Comparison of ENCODE assay signal across 7 cellular contexts in genomic region chr19:39969681-39970423, GRCh38. TPM values are rescaled to one million over a fixed set of nuclear protein-coding genes. Genes with fewer than 3 reads are reported as not detected.
DNase-seq lines count a peak whose midpoint lies in the region; ATAC-seq and TF ChIP-seq lines count a peak whose summit lies in the region.

No MANE protein-coding gene starts in this region.

- intact Hi-C loops in IMR-90 (cut with micrococcal nuclease) = loop anchor here (1.0 to 2.0 kb wide), 2 partner anchors 123 to 177 kb away; partner anchors contain the start of gene FBL
- intact Hi-C loops in activated T-helper 1 cell treated with anti-CD3 and anti-CD28 coated beads, Interleukin-12 subunit alpha, Interleukin-12 subunit beta, Interleukin-2, Interleukin-4 antibody, amounts not matched to agents 30 ng/mL and 10 ng/mL and 1 ng/mL, durations not matched to agents 14 hours and 24 hours and 36 hours (cut with micrococcal nuclease) = loop anchor here (1.0 to 10.0 kb wide), 10 partner anchors 10 to 1891 kb away; partner anchors contain the start of genes MAP3K10, MED29, PAF1 and RPS19

- H3K9ac ChIP-seq in IMR-90 (ENCODE audit: low read depth, low read length) = peak overlapping the region; percentile 71
- H3K9ac ChIP-seq in iPS-18a (ENCODE audit: low read length) = peak overlapping the region; percentile 87

- no peaks in the 10 kb centered on the region for H3K9me3 Mint-ChIP-seq in activated T-helper 1 cell treated with anti-CD3 and anti-CD28 coated beads, Interleukin-12 subunit alpha, Interleukin-12 subunit beta, Interleukin-2, Interleukin-4 antibody, amounts not matched to agents 30 ng/mL and 10 ng/mL and 1 ng/mL, durations not matched to agents 14 hours and 24 hours and 36 hours
- no peaks in the 10 kb centered on the region for H3K9me3 Mint-ChIP-seq in stimulated activated naive CD8-positive, alpha-beta T cell treated with anti-CD3 and anti-CD28 coated beads, Interleukin-15, Interleukin-2, amounts not matched to agents 100 ng/mL and 50 ng/mL, for 24 hours

- H2BK20ac ChIP-seq in IMR-90 (ENCODE audit: low read depth, low read length) = no peak overlapping the region

- peak overlapping the region; percentile 78 for H4K91ac ChIP-seq in IMR-90 (ENCODE audit: insufficient read depth, low read depth, low read length)

- ATAC-seq in IMR-90 (ENCODE audit: low read depth) (no peak), HG02884 (IDR thresholded peaks at IDR 0.05; ENCODE audit: unreplicated experiment) (no peak)

- peak overlapping the region; percentile 97 for H2AK9ac ChIP-seq in IMR-90 (replicated peaks; ENCODE audit: low read depth, low read length, poor library complexity)

- H3K4me3 ChIP-seq in IMR-90 (ENCODE audit: insufficient read depth, low read depth, low read length) (peak overlapping the region; percentile 62), iPS-18a (ENCODE audit: low read length) (peak overlapping the region; percentile 95)

- TF ChIP-seq POLR2A in IMR-90 (IDR thresholded peaks at IDR 0.05; ENCODE audit: low read depth, low read length) = no peak

- peak overlapping the region; percentile 82 for H3K4ac ChIP-seq in IMR-90 (ENCODE audit: low read depth, low read length)

- peak overlapping the region; percentile 95 for H3K4me3 Mint-ChIP-seq in activated T-helper 1 cell treated with anti-CD3 and anti-CD28 coated beads, Interleukin-12 subunit alpha, Interleukin-12 subunit beta, Interleukin-2, Interleukin-4 antibody, amounts not matched to agents 30 ng/mL and 10 ng/mL and 1 ng/mL, durations not matched to agents 14 hours and 24 hours and 36 hours
- peak overlapping the region; percentile 97 for H3K4me3 Mint-ChIP-seq in stimulated activated naive CD8-positive, alpha-beta T cell treated with anti-CD3 and anti-CD28 coated beads, Interleukin-15, Interleukin-2, amounts not matched to agents 100 ng/mL and 50 ng/mL, for 24 hours

- peak overlapping the region; percentile 47 for H2BK5ac ChIP-seq in IMR-90 (ENCODE audit: low read depth, low read length, poor library complexity, severe bottlenecking)

- no peak for TF ChIP-seq CTCF in IMR-90 (conservative IDR thresholded peaks at IDR 0.05; ENCODE audit: low read depth, low read length)

- H3K23ac ChIP-seq in IMR-90 (ENCODE audit: low read depth, low read length) = peak overlapping the region; percentile 70

- H3K27me3 ChIP-seq in IMR-90 (ENCODE audit: control insufficient read depth, insufficient read depth, low read length) (no peaks in the 10 kb centered on the region), iPS-18a (ENCODE audit: control insufficient read depth, insufficient read depth, low read length) (no peaks in the 10 kb centered on the region)

- dilution Hi-C loops in IMR-90 (cut with HindIII; ENCODE audit: low sequenced_read_pairs, unreplicated experiment) = no loop called here

- H4K20me1 ChIP-seq in IMR-90 (ENCODE audit: insufficient read depth, low read length) = peaks cover 4% of the 10 kb centered on the region; the same call in 1 of the 2 replicates

- peak overlapping the region; percentile 97 for H3K27ac Mint-ChIP-seq in activated T-helper 1 cell treated with anti-CD3 and anti-CD28 coated beads, Interleukin-12 subunit alpha, Interleukin-12 subunit beta, Interleukin-2, Interleukin-4 antibody, amounts not matched to agents 30 ng/mL and 10 ng/mL and 1 ng/mL, durations not matched to agents 14 hours and 24 hours and 36 hours
- H3K27ac Mint-ChIP-seq in stimulated activated naive CD8-positive, alpha-beta T cell treated with anti-CD3 and anti-CD28 coated beads, Interleukin-15, Interleukin-2, amounts not matched to agents 100 ng/mL and 50 ng/mL, for 24 hours = peak overlapping the region; percentile 99

- peak overlapping the region; percentile 66 for H3K27ac ChIP-seq in IMR-90 (ENCODE audit: insufficient read depth, low read length)
- H3K27ac ChIP-seq in iPS-18a (ENCODE audit: low read length) = no peak overlapping the region

- H2AK5ac ChIP-seq in IMR-90 (ENCODE audit: low read depth, low read length) = peak overlapping the region; percentile 22

- H3K36me3 Mint-ChIP-seq in activated T-helper 1 cell treated with anti-CD3 and anti-CD28 coated beads, Interleukin-12 subunit alpha, Interleukin-12 subunit beta, Interleukin-2, Interleukin-4 antibody, amounts not matched to agents 30 ng/mL and 10 ng/mL and 1 ng/mL, durations not matched to agents 14 hours and 24 hours and 36 hours (ENCODE audit: low read depth) = peaks cover 37% of the 10 kb centered on the region
- H3K36me3 Mint-ChIP-seq in stimulated activated naive CD8-positive, alpha-beta T cell treated with anti-CD3 and anti-CD28 coated beads, Interleukin-15, Interleukin-2, amounts not matched to agents 100 ng/mL and 50 ng/mL, for 24 hours (ENCODE audit: low read depth) = peaks cover 47% of the 10 kb centered on the region

- H3K36me3 ChIP-seq in IMR-90 (ENCODE audit: control insufficient read depth, insufficient read depth, low read length) (peaks cover 22% of the 10 kb centered on the region), iPS-18a (ENCODE audit: control insufficient read depth, low read depth, low read length) (peaks cover 22% of the 10 kb centered on the region)

- H2AFZ ChIP-seq in IMR-90 (replicated peaks; ENCODE audit: low read length, poor library complexity) = peak overlapping the region; percentile 97

- H4K5ac ChIP-seq in IMR-90 (ENCODE audit: low read depth, low read length) = peak overlapping the region; percentile 73

- no peak overlapping the region for H3K18ac ChIP-seq in IMR-90 (ENCODE audit: low read depth, low read length)

- H3K14ac ChIP-seq in IMR-90 (replicated peaks; ENCODE audit: low read depth, low read length) = peak overlapping the region; percentile 88

- no peak overlapping the region for H2BK120ac ChIP-seq in IMR-90 (ENCODE audit: low read depth, low read length)

- WGBS in IMR-90 (ENCODE audit: extremely low coverage in 2 of 2, insufficient read length in 1 of 2), 2 experiments = 28% methylated on average over 2 of the region's 13 CpGs; no CpG with 5 or more reads in 1 of the 2 experiments

- H2BK15ac ChIP-seq in IMR-90 (ENCODE audit: low read depth, low read length) = no peak overlapping the region

- H3K9me3 ChIP-seq in IMR-90 (ENCODE audit: control insufficient read depth, insufficient read depth, low read length) = no peaks in the 10 kb centered on the region
- no peaks in the 10 kb centered on the region for H3K9me3 ChIP-seq in iPS-18a (ENCODE audit: control insufficient read depth, low read depth, low read length)

- CTCF ChIA-PET in IMR-90 (lab: Yijun Ruan, JAX) = interaction anchor here (0.6 to 1.9 kb wide), 7 partner anchors 16 to 1852 kb away, joined by 3 to 17 read pairs (median 4); partner anchors contain the start of genes FBL and ZNF546

- H3K56ac ChIP-seq in IMR-90 (ENCODE audit: extremely low read depth, insufficient read depth, low read length) = peak overlapping the region; percentile 33

- no TSS peak for BruUV-seq in IMR-90 (replicated peaks; lab: Mats Ljungman, UMichigan)

- peak overlapping the region; percentile 14 to 87 for H4K8ac ChIP-seq in IMR-90 (ENCODE audit: low read depth in 2 of 2, low read length in 2 of 2)

- H3K27me3 Mint-ChIP-seq in activated T-helper 1 cell treated with anti-CD3 and anti-CD28 coated beads, Interleukin-12 subunit alpha, Interleukin-12 subunit beta, Interleukin-2, Interleukin-4 antibody, amounts not matched to agents 30 ng/mL and 10 ng/mL and 1 ng/mL, durations not matched to agents 14 hours and 24 hours and 36 hours (ENCODE audit: insufficient read depth) = no peaks in the 10 kb centered on the region
- H3K27me3 Mint-ChIP-seq in stimulated activated naive CD8-positive, alpha-beta T cell treated with anti-CD3 and anti-CD28 coated beads, Interleukin-15, Interleukin-2, amounts not matched to agents 100 ng/mL and 50 ng/mL, for 24 hours = no peaks in the 10 kb centered on the region

- no peaks in the 10 kb centered on the region for H3K9me1 ChIP-seq in IMR-90 (ENCODE audit: insufficient read depth, low read length)

- H3K4me1 ChIP-seq in IMR-90 (ENCODE audit: control insufficient read depth, insufficient read depth, low read length) = peaks cover 2% of the 10 kb centered on the region; the same call in 1 of the 2 replicates
- no peaks in the 10 kb centered on the region for H3K4me1 ChIP-seq in iPS-18a (ENCODE audit: control insufficient read depth, low read depth, low read length)

- no peak for TF ChIP-seq RAD21 in IMR-90 (IDR thresholded peaks at IDR 0.05; ENCODE audit: low read length)

- peak overlapping the region; percentile 95 for H3K4me2 ChIP-seq in IMR-90 (ENCODE audit: low read depth, low read length)

- in situ Hi-C loops in IMR-90 (cut with MboI; ENCODE audit: low sequenced_read_pairs) = loop anchor here (5.0 kb wide), 1 partner anchor 178 kb away; no protein-coding TSS in a partner anchor

- POLR2A ChIA-PET in IMR-90 (lab: Charles Lee; ENCODE audit: unreplicated experiment) = no interaction called here

- DNase-seq in IMR-90 (no peak), NCI-H187 (lab: John Stamatoyannopoulos, UW) (no peak), C1 segment of cervical spinal cord (lab: John Stamatoyannopoulos, UW) (no peak)
- peak; percentile 16 for DNase-seq in activated T-helper 1 cell treated with anti-CD3 and anti-CD28 coated beads, Interleukin-12 subunit alpha, Interleukin-12 subunit beta, Interleukin-2, Interleukin-4 antibody, amounts not matched to agents 30 ng/mL and 10 ng/mL and 1 ng/mL, durations not matched to agents 14 hours and 24 hours and 36 hours (ENCODE audit: low spot score)

- H3K79me1 ChIP-seq in IMR-90 (ENCODE audit: low read depth in 1 of 2, low read length in 2 of 2) = peaks cover 14 to 40% of the 10 kb centered on the region in 2 experiments

- H3K4me1 Mint-ChIP-seq in activated T-helper 1 cell treated with anti-CD3 and anti-CD28 coated beads, Interleukin-12 subunit alpha, Interleukin-12 subunit beta, Interleukin-2, Interleukin-4 antibody, amounts not matched to agents 30 ng/mL and 10 ng/mL and 1 ng/mL, durations not matched to agents 14 hours and 24 hours and 36 hours (ENCODE audit: low read depth) = peaks cover 48% of the 10 kb centered on the region
- H3K4me1 Mint-ChIP-seq in stimulated activated naive CD8-positive, alpha-beta T cell treated with anti-CD3 and anti-CD28 coated beads, Interleukin-15, Interleukin-2, amounts not matched to agents 100 ng/mL and 50 ng/mL, for 24 hours (ENCODE audit: low read depth) = peaks cover 48% of the 10 kb centered on the region

RNA-seq across cellular contexts. Expression of gene PSMC4, which starts 1.1 kb away (rescaled TPM):
- total RNA-seq in IMR-90 (2012; rRNA removed) = 213 and 216 TPM in 2 replicates
- 148 and 158 TPM in 2 replicates for polyA plus RNA-seq in IMR-90 (2012; rRNA removed)
- 133 and 153 TPM in 2 replicates for polyA plus RNA-seq in IMR-90 (2012; cell fraction: cytosol; rRNA removed)
- polyA plus RNA-seq in IMR-90 (2012; cell fraction: nucleus; rRNA removed; ENCODE audit: low replicate concordance) = 114 and 174 TPM in 2 replicates
- total RNA-seq in activated T-helper 1 cell treated with anti-CD3 and anti-CD28 coated beads, Interleukin-12 subunit alpha, Interleukin-12 subunit beta, Interleukin-2, Interleukin-4 antibody, amounts not matched to agents 30 ng/mL and 10 ng/mL and 1 ng/mL, durations not matched to agents 14 hours and 24 hours and 36 hours = 189 and 190 TPM in 2 replicates

RNA-seq across cellular contexts. Expression of gene ZNF546, which starts 27.0 kb away (rescaled TPM):
- 5.8 and 6.5 TPM in 2 replicates for total RNA-seq in IMR-90 (2012; rRNA removed)
- 0.57 and 1.6 TPM in 2 replicates for polyA plus RNA-seq in IMR-90 (2012; rRNA removed)
- polyA plus RNA-seq in IMR-90 (2012; cell fraction: cytosol; rRNA removed) = 0.15 and 0.24 TPM in 2 replicates
- polyA plus RNA-seq in IMR-90 (2012; cell fraction: nucleus; rRNA removed; ENCODE audit: low replicate concordance) = 0.29 and 3.6 TPM in 2 replicates
- total RNA-seq in activated T-helper 1 cell treated with anti-CD3 and anti-CD28 coated beads, Interleukin-12 subunit alpha, Interleukin-12 subunit beta, Interleukin-2, Interleukin-4 antibody, amounts not matched to agents 30 ng/mL and 10 ng/mL and 1 ng/mL, durations not matched to agents 14 hours and 24 hours and 36 hours = 6.1 and 7.1 TPM in 2 replicates

RNA-seq across cellular contexts. Expression of gene FCGBP, which starts 35.4 kb away (rescaled TPM):
- under 0.01 TPM in 1 of 2 replicates, not detected in the other for total RNA-seq in IMR-90 (2012; rRNA removed)
- polyA plus RNA-seq in IMR-90 (2012; rRNA removed) = 0.03 TPM in 2 replicates
- 0.05 and 0.06 TPM in 2 replicates for polyA plus RNA-seq in IMR-90 (2012; cell fraction: cytosol; rRNA removed)
- 0.13 and 0.32 TPM in 2 replicates for polyA plus RNA-seq in IMR-90 (2012; cell fraction: nucleus; rRNA removed; ENCODE audit: low replicate concordance)
- total RNA-seq in activated T-helper 1 cell treated with anti-CD3 and anti-CD28 coated beads, Interleukin-12 subunit alpha, Interleukin-12 subunit beta, Interleukin-2, Interleukin-4 antibody, amounts not matched to agents 30 ng/mL and 10 ng/mL and 1 ng/mL, durations not matched to agents 14 hours and 24 hours and 36 hours = 2.2 and 3.1 TPM in 2 replicates
